Comparison of ENCODE assay signal across 18 cellular contexts in the genomic region with DNA sequence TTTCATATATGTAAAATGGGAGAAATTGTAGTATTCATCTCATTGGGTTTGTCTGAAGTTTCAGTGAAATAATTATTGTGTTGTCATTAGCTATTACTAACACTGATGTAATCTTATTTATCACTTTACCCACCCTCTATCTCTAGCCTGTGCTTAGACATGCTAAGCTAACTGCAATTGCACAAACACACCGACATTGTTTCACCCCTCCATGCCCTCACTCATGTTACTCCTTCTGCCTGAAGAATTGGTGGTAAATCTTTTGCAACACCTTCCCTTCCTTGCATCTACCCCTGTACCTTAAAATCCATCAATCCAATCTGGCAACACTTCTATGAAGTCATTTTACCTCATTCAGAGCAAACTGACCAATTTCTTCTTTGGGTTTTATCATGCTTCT.
DNase-seq lines count a peak whose midpoint lies in the region; TF ChIP-seq lines count a peak whose summit lies in the region.
"Had no signal": no experiment of that assay in that cellular context is flagged by ENCODE, and none has a peak within 500 bp of the region (broad histone marks: within the 10 kb centered on the region; RNA-seq: fewer than 3 reads in every experiment).

No MANE protein-coding gene starts in this region.

- H3K4me1 ChIP-seq in smooth muscle cell (ENCODE audit: low read depth): no peaks in the 10 kb centered on the region

- H3K9ac ChIP-seq in smooth muscle cell (ENCODE audit: low read depth): no peak overlapping the region
- H3K9ac ChIP-seq: BLaER1, GM23248 had no signal

- H3K27me3 ChIP-seq in smooth muscle cell (ENCODE audit: low read depth): no peaks in the 10 kb centered on the region
- H3K27me3 ChIP-seq: BLaER1 had no signal

- H3K79me2 ChIP-seq in smooth muscle cell (ENCODE audit: low read depth): no peaks in the 10 kb centered on the region

- no peak overlapping the region for H3K4me3 Mint-ChIP-seq in activated CD4-positive, alpha-beta T cell treated with anti-CD3 and anti-CD28 coated beads, Interleukin-2, amount 10 ng/mL, durations not matched to agents 24 days and 14 days
- H3K4me3 Mint-ChIP-seq: B cell; CD4-positive, CD25-positive, alpha-beta regulatory T cell; CD8-positive, alpha-beta T cell had no signal

- DNase-seq in activated CD4-positive, alpha-beta T cell treated with anti-CD3 and anti-CD28 coated beads, Interleukin-2, amount 10 ng/mL, durations not matched to agents 24 days and 14 days: peak; percentile 40
- no peak for DNase-seq in activated CD4-positive, alpha-beta T cell treated with anti-CD3 and anti-CD28 coated beads, Interleukin-2, amount 50 U/mL, for 4 hours
- peak; percentile 56 for DNase-seq in epithelial cell of esophagus (ENCODE audit: low read depth)
- DNase-seq in smooth muscle cell (lab: John Stamatoyannopoulos, UW; ENCODE audit: unreplicated experiment): no peak
- no peak for DNase-seq in NCI-H82 (lab: John Stamatoyannopoulos, UW)
- no peak for DNase-seq in OCI-M1 (lab: John Stamatoyannopoulos, UW)
- DNase-seq: Caco-2; CD4-positive, CD25-positive, alpha-beta regulatory T cell; CD8-positive, alpha-beta T cell; DMS153; DND-41; GM23248; H7; HCEC 1CT had no signal

- H3K4me1 Mint-ChIP-seq in activated CD4-positive, alpha-beta T cell treated with anti-CD3 and anti-CD28 coated beads, Interleukin-2, amount 10 ng/mL, durations not matched to agents 24 days and 14 days: peaks cover 8% of the 10 kb centered on the region
- H3K4me1 Mint-ChIP-seq: CD4-positive, CD25-positive, alpha-beta regulatory T cell had no signal

- H3F3A ChIP-seq in smooth muscle cell (ENCODE audit: low read depth): peaks cover 37% of the 10 kb centered on the region

- TF ChIP-seq CTCF in epithelial cell of esophagus (IDR thresholded peaks at IDR 0.05; ENCODE audit: insufficient read depth, low read depth, low read length, missing control alignments) (no peak), smooth muscle cell (IDR thresholded peaks at IDR 0.05; ENCODE audit: borderline replicate concordance, insufficient read depth, poor library complexity, severe bottlenecking) (no peak)

- peaks cover 5% of the 10 kb centered on the region for H3K9me3 Mint-ChIP-seq in activated CD4-positive, alpha-beta T cell treated with anti-CD3 and anti-CD28 coated beads, Interleukin-2, amount 10 ng/mL, durations not matched to agents 24 days and 14 days
- H3K9me3 Mint-ChIP-seq: CD8-positive, alpha-beta T cell had no signal

- no peaks in the 10 kb centered on the region for H3K27me3 Mint-ChIP-seq in activated CD4-positive, alpha-beta T cell treated with anti-CD3 and anti-CD28 coated beads, Interleukin-2, amount 10 ng/mL, durations not matched to agents 24 days and 14 days
- H3K27me3 Mint-ChIP-seq: B cell had no signal

- intact Hi-C loops in activated CD4-positive, alpha-beta T cell treated with anti-CD3 and anti-CD28 coated beads, Interleukin-2, amount 10 ng/mL, durations not matched to agents 24 days and 14 days (cut with micrococcal nuclease): no loop called here

- H4K20me1 ChIP-seq in smooth muscle cell (ENCODE audit: low read depth): no peaks in the 10 kb centered on the region
- H4K20me1 ChIP-seq: BLaER1 had no signal

- WGBS in smooth muscle cell (ENCODE audit: low lambda C conversion rate): 42% methylated on average over 1 of the region's 1 CpG

- H3K9me3 ChIP-seq in smooth muscle cell (replicated peaks; ENCODE audit: low read depth): no peaks in the 10 kb centered on the region
- H3K9me3 ChIP-seq: BLaER1, Caco-2 had no signal

- H3K4me2 ChIP-seq in smooth muscle cell: no peak overlapping the region
- H3K4me2 ChIP-seq: BLaER1 had no signal

- H2AFZ ChIP-seq in smooth muscle cell (ENCODE audit: low read depth): no peak overlapping the region
- H2AFZ ChIP-seq: GM23248 had no signal

- H3K27ac Mint-ChIP-seq in activated CD4-positive, alpha-beta T cell treated with anti-CD3 and anti-CD28 coated beads, Interleukin-2, amount 10 ng/mL, durations not matched to agents 24 days and 14 days: no peak overlapping the region
- H3K27ac Mint-ChIP-seq: B cell; CD4-positive, CD25-positive, alpha-beta regulatory T cell; CD8-positive, alpha-beta T cell had no signal

- peaks cover 2% of the 10 kb centered on the region for H3K36me3 Mint-ChIP-seq in activated CD4-positive, alpha-beta T cell treated with anti-CD3 and anti-CD28 coated beads, Interleukin-2, amount 10 ng/mL, durations not matched to agents 24 days and 14 days (ENCODE audit: low read depth)
- H3K36me3 Mint-ChIP-seq: CD4-positive, CD25-positive, alpha-beta regulatory T cell; CD8-positive, alpha-beta T cell had no signal

- peak overlapping the region; percentile 83 for H3K27ac ChIP-seq in smooth muscle cell (ENCODE audit: low read depth)
- H3K27ac ChIP-seq: 22Rv1, BLaER1, C4-2B, GM23248 had no signal

- H3K36me3 ChIP-seq in smooth muscle cell (ENCODE audit: low read depth): no peaks in the 10 kb centered on the region
- H3K36me3 ChIP-seq: BLaER1 had no signal

- H3K4me3 ChIP-seq in epithelial cell of esophagus (ENCODE audit: low read length): no peak overlapping the region
- H3K4me3 ChIP-seq in smooth muscle cell: no peak overlapping the region
- H3K4me3 ChIP-seq: BLaER1, GM23248 had no signal

Comparison
In these comparisons a context has a peak if more than half of its experiments do, and no peak if none do; other contexts are left out.
1. DNase-seq: peak in activated CD4-positive, alpha-beta T cell treated with anti-CD3 and anti-CD28 coated beads, Interleukin-2, amount 10 ng/mL, durations not matched to agents 24 days and 14 days (single experiment) and epithelial cell of esophagus (single experiment); none in activated CD4-positive, alpha-beta T cell treated with anti-CD3 and anti-CD28 coated beads, Interleukin-2, amount 50 U/mL, for 4 hours (0 of 2), smooth muscle cell (single experiment), NCI-H82 (single experiment) and OCI-M1 (single experiment).